9 cellular contexts compared by ENCODE assay signal in the genomic region with DNA sequence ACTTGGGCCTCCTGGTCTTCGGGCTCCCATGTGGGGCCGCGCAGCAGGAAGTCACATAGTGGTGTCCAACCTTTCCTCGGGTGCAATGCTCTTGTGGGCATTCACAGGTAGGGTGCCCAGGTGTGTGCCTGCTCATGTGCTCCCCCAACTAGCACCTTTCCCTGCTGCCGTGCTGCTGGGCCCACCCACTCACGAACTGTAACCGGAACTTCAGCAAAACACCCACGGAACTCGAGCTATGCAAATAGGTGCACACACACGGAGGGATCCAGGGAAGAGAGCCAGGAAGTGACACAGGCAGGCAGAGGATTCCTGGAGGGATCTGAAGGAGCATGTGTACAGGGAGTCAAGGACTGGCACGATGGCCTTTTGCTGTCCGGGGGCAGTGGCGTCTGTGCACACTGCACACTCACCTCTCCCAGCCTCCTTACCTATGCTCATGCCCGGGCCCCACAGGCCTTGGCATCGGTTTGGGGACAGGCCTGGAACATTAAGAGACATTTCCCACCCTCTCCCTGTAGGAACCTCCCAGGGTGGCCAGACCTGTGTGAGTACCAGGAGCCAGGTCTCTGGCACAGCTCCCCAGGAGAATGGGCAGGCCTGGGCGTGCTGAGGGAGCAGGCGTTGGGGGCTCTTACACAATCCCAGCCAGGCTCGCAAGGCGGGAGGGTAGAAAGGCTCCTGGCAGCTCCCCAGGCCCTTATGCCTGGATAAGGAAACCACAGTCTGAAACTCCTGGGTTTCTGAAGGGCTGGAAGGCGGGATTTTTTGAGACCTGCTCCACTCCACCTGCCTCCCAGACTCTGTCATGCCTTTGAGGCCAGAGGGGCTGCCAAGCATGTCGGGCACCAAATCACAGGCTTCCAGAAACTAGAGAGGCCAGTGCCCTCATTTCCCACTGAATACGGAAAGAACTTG. TPM values are rescaled to one million over a fixed set of nuclear protein-coding genes. Genes with fewer than 3 reads are reported as not detected.
DNase-seq lines count a peak whose midpoint lies in the region; ATAC-seq, FAIRE-seq and TF ChIP-seq lines count a peak whose summit lies in the region.
"Had no signal": no experiment of that assay in that cellular context is flagged by ENCODE, and none has a peak within 500 bp of the region (broad histone marks: within the 10 kb centered on the region; RNA-seq: fewer than 3 reads in every experiment).

No MANE protein-coding gene starts in this region.

- no peak overlapping the region for H3K27ac Mint-ChIP-seq in nephron progenitor cell

- in situ Hi-C loops in GM12878 (cut with MboI): no loop called here

- H3K27ac ChIP-seq in GM12878 (ENCODE audit: control insufficient read depth, insufficient read depth) (no peak overlapping the region), layer of hippocampus (ENCODE audit: low read depth, low read length) (peak overlapping the region; percentile 38), vagina (peak overlapping the region; percentile 30)

- H3K36me3 Mint-ChIP-seq in nephron progenitor cell (ENCODE audit: low read depth): peaks cover 8% of the 10 kb centered on the region

- H3K79me2 ChIP-seq in GM12878 (ENCODE audit: control insufficient read depth, insufficient read depth, low read length): peaks cover 18% of the 10 kb centered on the region

- H3K4me1 ChIP-seq in GM12878 (ENCODE audit: control insufficient read depth, insufficient read depth, low read length) (peaks cover 11% of the 10 kb centered on the region), vagina (peaks cover 26% of the 10 kb centered on the region)

- H3K4me2 ChIP-seq in GM12878 (ENCODE audit: control insufficient read depth, insufficient read depth): no peak overlapping the region

- intact Hi-C loops in Right ventricle myocardium inferior (cut with DNase I): loop anchor here (10.0 kb wide), 1 partner anchor 237 kb away; a partner anchor contains a TSS
- intact Hi-C loops in cardiac septum (cut with DNase I): no loop called here
- intact Hi-C loops in GM12878 (cut with micrococcal nuclease; ENCODE audit: unreplicated experiment): no loop called here
- intact Hi-C loops in vagina (cut with DNase I): no loop called here

- no peak overlapping the region for H2AFZ ChIP-seq in GM12878 (ENCODE audit: control insufficient read depth, low read depth, low read length)

- DNase-seq in Right ventricle myocardium inferior (ENCODE audit: missing footprints): peak; percentile 72
- no peak for DNase-seq in cardiac septum (ENCODE audit: low spot score)
- no peak for DNase-seq in GM12878 (ENCODE audit: low read depth, low spot score)
- no peak for DNase-seq in vagina (ENCODE audit: extremely low spot score in 2 of 2)
- no peak for DNase-seq in nephron progenitor cell
- DNase-seq in AG08396 (ENCODE audit: low spot score): no peak

- H3K4me1 Mint-ChIP-seq in nephron progenitor cell: peaks cover 12% of the 10 kb centered on the region

- ATAC-seq in Right ventricle myocardium inferior: no peak
- ATAC-seq in GM12878: no peak
- ATAC-seq in GM21360 (IDR thresholded peaks at IDR 0.05; ENCODE audit: unreplicated experiment): no peak
- ATAC-seq: activated naive CD4-positive, alpha-beta T cell treated with anti-CD3 and anti-CD28 coated beads, Interleukin-2, amount 50 U/mL, for 72 hours had no signal

- H3K27me3 Mint-ChIP-seq in nephron progenitor cell (ENCODE audit: low read depth, poor library complexity): peaks cover 9% of the 10 kb centered on the region

- TF ChIP-seq RAD21 in GM12878 (IDR thresholded peaks at IDR 0.05; ENCODE audit: insufficient read depth, low read depth, low read length): no peak

- H3K4me3 Mint-ChIP-seq in nephron progenitor cell: no peak overlapping the region

- H3K9ac ChIP-seq in GM12878 (ENCODE audit: control insufficient read depth, insufficient read depth, low read length): no peak overlapping the region

- H3K36me3 ChIP-seq in GM12878 (ENCODE audit: control insufficient read depth in 2 of 2, insufficient read depth in 2 of 2, low read length in 1 of 2) (no peaks in the 10 kb centered on the region), vagina (no peaks in the 10 kb centered on the region)

- RAD21 ChIA-PET in GM12878 (lab: Charles Lee; ENCODE audit: unreplicated experiment): interaction anchor here (0.6 to 1.1 kb wide), 2 partner anchors 13 to 238 kb away, joined by 3 to 4 read pairs; a partner anchor contains a TSS

- FAIRE-seq in GM12878 (lab: Jason Lieb, UNC): no peak

- CTCF ChIA-PET in GM12878 (lab: Yijun Ruan, JAX): interaction anchor here (1.4 to 10.5 kb wide), 4 partner anchors 13 to 83 kb away, joined by 4 to 164 read pairs (median 52); no protein-coding TSS in a partner anchor

- no peaks in the 10 kb centered on the region for H3K9me3 Mint-ChIP-seq in nephron progenitor cell
- H3K9me3 Mint-ChIP-seq: activated naive CD4-positive, alpha-beta T cell treated with anti-CD3 and anti-CD28 coated beads, Interleukin-2, amount 50 U/mL, for 72 hours had no signal

- TF ChIP-seq POLR2A in GM12878 (IDR thresholded peaks at IDR 0.05; ENCODE audit: low read depth, low read length): no peak
- TF ChIP-seq POLR2A in vagina (IDR thresholded peaks at IDR 0.05): no peak

- TF ChIP-seq CTCF in GM12878 (IDR thresholded peaks at IDR 0.05 in 2 of 3, conservative IDR thresholded peaks at IDR 0.05 in 1 of 3; ENCODE audit: control insufficient read depth in 2 of 3, extremely low read depth in 1 of 3, insufficient read depth in 1 of 3, low read depth in 3 of 3, low read length in 3 of 3) (no peak), vagina (IDR thresholded peaks at IDR 0.05) (no peak), nephron progenitor cell (IDR thresholded peaks at IDR 0.05) (no peak)

- SMC1A ChIA-PET in GM12878 (lab: Charles Lee; ENCODE audit: uncharacterized antibody, unreplicated experiment): interaction anchor here (3.8 kb wide), 1 partner anchor 13 kb away, joined by 17 read pairs; no protein-coding TSS in a partner anchor

- no peaks in the 10 kb centered on the region for H4K20me1 ChIP-seq in GM12878 (ENCODE audit: control insufficient read depth, insufficient read depth)

- H3K27me3 ChIP-seq in GM12878 (replicated peaks in 1 of 2; ENCODE audit: control insufficient read depth in 2 of 2, insufficient read depth in 2 of 2, low read length in 1 of 2) (no peaks in the 10 kb centered on the region), layer of hippocampus (ENCODE audit: control insufficient read depth, insufficient read depth, low read length) (no peaks in the 10 kb centered on the region), vagina (no peaks in the 10 kb centered on the region)

- BruUV-seq in GM12878 (replicated peaks; lab: Mats Ljungman, UMichigan): no TSS peak

- no peak for TF ChIP-seq EP300 in GM12878 (IDR thresholded peaks at IDR 0.05; ENCODE audit: borderline replicate concordance in 1 of 2, control insufficient read depth in 1 of 2, low read depth in 2 of 2, low read length in 2 of 2)

- WGBS in GM12878 (ENCODE audit: insufficient coverage, insufficient replicate concordance, low lambda C conversion rate, missing lambda C conversion rate): 70% methylated on average over 22 of the region's 22 CpGs

- H3K4me3 ChIP-seq in GM12878: no peak overlapping the region
- H3K4me3 ChIP-seq in vagina: no peak overlapping the region

- no peaks in the 10 kb centered on the region for H3K9me3 ChIP-seq in GM12878 (replicated peaks; ENCODE audit: control insufficient read depth, insufficient read depth, low read length)
- no peaks in the 10 kb centered on the region for H3K9me3 ChIP-seq in vagina

- POLR2A ChIA-PET in GM12878 (lab: Charles Lee): no interaction called here

TF ChIP-seq in GM12878, 131 proteins besides CTCF, POLR2A, EP300 and RAD21 (continues in another document):
- TF ChIP-seq STAT3 (IDR thresholded peaks at IDR 0.05; ENCODE audit: low read depth, low read length) (no peak), IKZF1 (conservative IDR thresholded peaks at IDR 0.05) (peak; percentile 38), DPF2 (IDR thresholded peaks at IDR 0.05) (no peak)

RNA-seq across cellular contexts. Expression of a gene that starts 6.6 kb away (rescaled TPM):
- total RNA-seq in Right ventricle myocardium inferior: 264 TPM
- 256 TPM for total RNA-seq in cardiac septum
- total RNA-seq in GM12878 (2013; cell fraction: nucleolus; rRNA removed): 157 and 167 TPM in 2 replicates
- total RNA-seq in GM12878 (2014; rRNA removed): 1,683 and 1,891 TPM in 2 replicates
- total RNA-seq in GM12878 (2014; rRNA removed; fragmentation: Illumina TruSeq; extraction: Trizol): 3,682 and 3,944 TPM in 2 replicates
- 2,403 and 2,413 TPM in 2 replicates for total RNA-seq in GM12878 (2021)
- polyA plus RNA-seq in GM12878 (2011; ENCODE audit: low read depth): 1,103 TPM
- 1,144 and 1,534 TPM in 2 replicates for polyA plus RNA-seq in GM12878 (2011; rRNA removed)
- 791 and 1,273 TPM in 2 replicates for polyA plus RNA-seq in GM12878 (2011; cell fraction: cytosol; rRNA removed)
- 515 and 1,224 TPM in 2 replicates for polyA plus RNA-seq in GM12878 (2011; cell fraction: nucleus; rRNA removed)
- 2,072 and 2,223 TPM in 2 replicates for polyA plus RNA-seq in GM12878 (2012)
- polyA plus RNA-seq in GM12878 (2014; fragmentation: Illumina TruSeq; extraction: Trizol): 2,851 and 4,022 TPM in 2 replicates
- 1,000 to 10,000 TPM; 3,548 to 5,018 TPM for polyA plus RNA-seq in GM12878 (2014; fragmentation: Nextera tagmentation; extraction: Ambion mirVana)
- polyA plus RNA-seq in GM12878 (2014; rRNA removed): 2,120 and 2,624 TPM in 2 replicates
- polyA plus RNA-seq in GM12878 (2016; fragmentation: Nextera tagmentation; extraction: Ambion mirVana): 1,000 to 10,000 TPM; 3,379 to 3,894 TPM
- 163 and 293 TPM in 2 replicates for polyA minus RNA-seq in GM12878 (2011; rRNA and poly(A)+ RNA removed)
- polyA minus RNA-seq in GM12878 (2011; cell fraction: cytosol; rRNA and poly(A)+ RNA removed): 590 and 681 TPM in 2 replicates
- 194 and 317 TPM in 2 replicates for polyA minus RNA-seq in GM12878 (2011; cell fraction: nucleus; rRNA and poly(A)+ RNA removed)
- 536 TPM for total RNA-seq in vagina
